ENCODE assay signal across 8 cellular contexts in the genomic region with DNA sequence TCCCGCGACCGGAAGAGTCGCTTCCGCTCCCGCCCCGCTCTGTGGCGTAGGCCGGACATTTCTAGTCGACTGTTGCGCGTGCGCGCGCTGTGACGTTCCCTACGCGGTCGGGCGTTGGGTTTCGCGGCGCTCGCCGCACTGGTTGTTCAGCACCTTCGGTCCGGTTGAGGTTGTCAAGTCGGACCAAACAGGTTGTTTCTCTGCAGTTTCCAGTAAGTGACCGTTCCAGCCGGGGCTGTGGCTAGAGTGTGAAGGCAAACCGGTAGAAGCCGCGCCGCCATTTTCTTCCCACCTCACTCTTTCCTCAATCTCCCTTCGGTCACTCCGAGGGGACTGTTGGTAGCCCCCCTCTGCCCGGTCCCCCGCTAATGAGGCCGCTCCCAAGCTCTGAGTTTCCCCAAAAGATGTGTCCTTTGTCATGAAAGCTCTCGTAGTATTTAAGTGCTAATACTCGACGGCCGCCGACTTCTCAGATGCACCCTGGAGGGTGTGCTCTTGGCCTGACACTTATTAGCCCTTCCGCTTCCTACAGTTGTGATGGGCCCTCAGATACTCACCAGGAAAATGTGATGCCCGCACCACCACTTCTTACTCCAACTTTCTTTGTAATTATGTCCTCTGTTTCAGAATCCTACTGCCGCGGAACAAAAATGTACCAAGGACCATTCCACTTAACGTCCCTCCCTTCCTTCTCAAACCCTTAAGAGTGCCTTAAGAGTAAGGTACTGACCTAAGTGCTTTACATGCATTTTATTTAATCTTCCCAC. TPM values are rescaled to one million over a fixed set of nuclear protein-coding genes. Genes with fewer than 3 reads are reported as not detected.
A peak's percentile ranks its signal among the peaks of the same experiment; 100 is the strongest.
DNase-seq lines count a peak whose midpoint lies in the region; ATAC-seq and TF ChIP-seq lines count a peak whose summit lies in the region.

No MANE protein-coding gene starts in this region.

- DNase-seq in Ammon's horn (ENCODE audit: low spot score), result peak; percentile 96
- DNase-seq in NCI-H69 (lab: John Stamatoyannopoulos, UW), result peak; percentile 98
- peak; percentile 67 for DNase-seq in activated CD4-positive, alpha-beta T cell treated with anti-CD3 and anti-CD28 coated beads, Interleukin-2, amount 50 U/mL, for 1 hour
- peak; percentile 82 for DNase-seq in dedifferentiated amniotic fluid mesenchymal stem cell (ENCODE audit: extremely low spot score)
- peak; percentile 97 for DNase-seq in left lobe of liver (ENCODE audit: low spot score)
- DNase-seq in stimulated activated CD4-positive, alpha-beta T cell treated with anti-CD3 and anti-CD28 coated beads, Interleukin-1b, Interleukin-23, amount 100 ng/mL, for 48 hours, result peak; percentile 78

- TF ChIP-seq POLR2A in GM19193 (IDR thresholded peaks at IDR 0.05; ENCODE audit: extremely low read depth, insufficient read depth, insufficient read length), result peak; percentile 99

- ATAC-seq in HG03378 (IDR thresholded peaks at IDR 0.05; ENCODE audit: unreplicated experiment) (peak; percentile 80), left lobe of liver (peak; percentile 99)

RNA-seq across cellular contexts. Expression of a gene that starts 56.3 kb away (rescaled TPM):
- total RNA-seq in left lobe of liver, result 0.98 TPM

Comparison
In these comparisons a context has a peak if more than half of its experiments do, and no peak if none do; other contexts are left out.
1. Peak in every context shown above with its lines: DNase-seq and ATAC-seq.